Comparison of ENCODE assay signal across 8 cellular contexts in genomic region chr15:75200765-75201608, GRCh38. TPM values are rescaled to one million over a fixed set of nuclear protein-coding genes. Genes with fewer than 3 reads are reported as not detected.
DNase-seq lines count a peak whose midpoint lies in the region; ATAC-seq and TF ChIP-seq lines count a peak whose summit lies in the region.

No MANE protein-coding gene starts in this region.

- H3F3A ChIP-seq in smooth muscle cell (ENCODE audit: low read depth) = no peaks in the 10 kb centered on the region

- no peaks in the 10 kb centered on the region for H3K9me3 Mint-ChIP-seq in activated naive CD8-positive, alpha-beta T cell (ENCODE audit: low read depth)

- ATAC-seq in HG03378 (IDR thresholded peaks at IDR 0.05; ENCODE audit: unreplicated experiment) (no peak), GM19467 (IDR thresholded peaks at IDR 0.05; ENCODE audit: unreplicated experiment) (no peak)

- peaks cover 41% of the 10 kb centered on the region for H3K4me1 Mint-ChIP-seq in activated naive CD8-positive, alpha-beta T cell (ENCODE audit: low read depth)

- H3K4me2 ChIP-seq in smooth muscle cell = peak overlapping the region; percentile 99

- no peak for TF ChIP-seq CTCF in smooth muscle cell (IDR thresholded peaks at IDR 0.05; ENCODE audit: borderline replicate concordance, insufficient read depth, poor library complexity, severe bottlenecking)

- H4K20me1 ChIP-seq in smooth muscle cell (ENCODE audit: low read depth) = peaks cover 36% of the 10 kb centered on the region

- no peaks in the 10 kb centered on the region for H3K9me3 ChIP-seq in smooth muscle cell (replicated peaks; ENCODE audit: low read depth)

- H3K4me3 Mint-ChIP-seq in activated naive CD8-positive, alpha-beta T cell = peak overlapping the region; percentile 95

- peak overlapping the region; percentile 20 for H2AFZ ChIP-seq in smooth muscle cell (ENCODE audit: low read depth)

- H3K79me2 ChIP-seq in smooth muscle cell (ENCODE audit: low read depth) = peaks cover 43% of the 10 kb centered on the region

- peak; percentile 40 to 73 for DNase-seq in SHP77 (lab: John Stamatoyannopoulos, UW)
- DNase-seq in SHP77 treated with DMSO at 0.1 percent for 48 hours (lab: John Stamatoyannopoulos, UW) = no peak
- peak; percentile 49 for DNase-seq in NCI-H526 treated with DMSO at 0.1 percent for 48 hours (lab: John Stamatoyannopoulos, UW)
- peak; percentile 68 for DNase-seq in hepatic stellate cell (ENCODE audit: low spot score)
- DNase-seq in smooth muscle cell (lab: John Stamatoyannopoulos, UW; ENCODE audit: unreplicated experiment) = peak; percentile 54

- H3K4me3 ChIP-seq in smooth muscle cell = peak overlapping the region; percentile 100

- no peaks in the 10 kb centered on the region for H3K27me3 ChIP-seq in smooth muscle cell (ENCODE audit: low read depth)

- H3K27ac ChIP-seq in smooth muscle cell (ENCODE audit: low read depth) = no peak overlapping the region

- H3K36me3 Mint-ChIP-seq in activated naive CD8-positive, alpha-beta T cell = no peaks in the 10 kb centered on the region

- no peaks in the 10 kb centered on the region for H3K36me3 ChIP-seq in smooth muscle cell (ENCODE audit: low read depth)

- no peak overlapping the region for H3K9ac ChIP-seq in smooth muscle cell (ENCODE audit: low read depth)

- H3K27me3 Mint-ChIP-seq in activated naive CD8-positive, alpha-beta T cell = no peaks in the 10 kb centered on the region

- 12% methylated on average over 21 of the region's 21 CpGs for WGBS in smooth muscle cell (ENCODE audit: low lambda C conversion rate)

- peak overlapping the region; percentile 93 for H3K27ac Mint-ChIP-seq in activated naive CD8-positive, alpha-beta T cell

- H3K4me1 ChIP-seq in smooth muscle cell (ENCODE audit: low read depth) = peaks cover 20% of the 10 kb centered on the region

RNA-seq across cellular contexts. Expression of gene C15orf39, which starts 0.7 kb away (rescaled TPM):
- 7.6 and 8.4 TPM in 2 replicates for total RNA-seq in smooth muscle cell
- polyA plus RNA-seq in smooth muscle cell = 9.3 and 9.7 TPM in 2 replicates

RNA-seq across cellular contexts. Expression of gene GOLGA6C, which starts 57.1 kb away (rescaled TPM):
- total RNA-seq in smooth muscle cell = not detected in 2 replicates
- polyA plus RNA-seq in smooth muscle cell = 0.52 TPM in 1 of 2 replicates, not detected in the other
